Comparison of ENCODE assay signal across 20 cellular contexts in genomic region chr4:152516156-152516555, GRCh38. TPM values are rescaled to one million over a fixed set of nuclear protein-coding genes. Genes with fewer than 3 reads are reported as not detected.
A peak's percentile ranks its signal among the peaks of the same experiment; 100 is the strongest.
DNase-seq lines count a peak whose midpoint lies in the region; ATAC-seq, FAIRE-seq and TF ChIP-seq lines count a peak whose summit lies in the region.
"Had no signal": no experiment of that assay in that cellular context is flagged by ENCODE, and none has a peak within 500 bp of the region (broad histone marks: within the 10 kb centered on the region; RNA-seq: fewer than 3 reads in every experiment).

No MANE protein-coding gene starts in this region.

- H3K4me1 ChIP-seq in ectodermal cell (ENCODE audit: control insufficient read depth, insufficient read depth, low read length) (no peaks in the 10 kb centered on the region), trophoblast cell (ENCODE audit: control insufficient read depth in 1 of 2, insufficient read depth in 2 of 2, low read length in 2 of 2) (peaks cover 0 to 2% of the 10 kb centered on the region in 2 experiments)

- H4K12ac ChIP-seq in trophoblast cell (ENCODE audit: low read depth, low read length): no peak overlapping the region

- no peaks in the 10 kb centered on the region for H3K79me1 ChIP-seq in trophoblast cell (ENCODE audit: low read length)

- H2BK5ac ChIP-seq in trophoblast cell (ENCODE audit: low read depth, low read length, poor library complexity): no peak overlapping the region

- TF ChIP-seq POLR2A in GM12892 (IDR thresholded peaks at IDR 0.05; ENCODE audit: low read depth, low read length): no peak

- no peak overlapping the region for H4K8ac ChIP-seq in trophoblast cell (ENCODE audit: low read depth, low read length)

- peak overlapping the region; percentile 63 for H3K9ac ChIP-seq in trophoblast cell (ENCODE audit: low read length)

- H3K14ac ChIP-seq in trophoblast cell (ENCODE audit: low read length): no peak overlapping the region

- H3K4me3 ChIP-seq in ectodermal cell (ENCODE audit: insufficient read depth, low read depth, low read length) (no peak overlapping the region), trophoblast cell (ENCODE audit: low read depth, low read length) (no peak overlapping the region)
- H3K4me3 ChIP-seq: tibial nerve had no signal

- H3K18ac ChIP-seq in trophoblast cell (ENCODE audit: low read length): no peak overlapping the region

- peak; percentile 81 for FAIRE-seq in GM12892 (lab: Jason Lieb, UNC)
- FAIRE-seq: small intestine had no signal

- H2BK12ac ChIP-seq in trophoblast cell (ENCODE audit: low read length): no peak overlapping the region

- H3K4me2 ChIP-seq in trophoblast cell (ENCODE audit: low read length): no peak overlapping the region

- H2BK120ac ChIP-seq in trophoblast cell (ENCODE audit: insufficient read depth, low read length, poor library complexity): no peak overlapping the region

- H3K4ac ChIP-seq in trophoblast cell (ENCODE audit: low read depth, low read length): peak overlapping the region; percentile 46

- DNase-seq in GM12892 (ENCODE audit: insufficient read length): no peak
- DNase-seq in NCI-H69 (lab: John Stamatoyannopoulos, UW): peak; percentile 10
- peak in 1 of 2 donors; percentile 6 for DNase-seq in trophoblast cell
- DNase-seq in Right ventricle myocardium inferior (ENCODE audit: missing footprints): no peak
- no peak for DNase-seq in SIG-M5 treated with dmso at 0.1 percent for 504 hours (lab: John Stamatoyannopoulos, UW; ENCODE audit: unreplicated experiment)
- DNase-seq in DMS79 (lab: John Stamatoyannopoulos, UW): no peak
- DNase-seq: activated CD4-positive, alpha-beta T cell treated with anti-CD3 and anti-CD28 coated beads for 36 hours; activated CD8-positive, alpha-beta memory T cell treated with anti-CD3 and anti-CD28 coated beads, Interleukin-2, amount 50 U/mL, for 48 hours; activated naive CD4-positive, alpha-beta T cell treated with anti-CD3 and anti-CD28 coated beads for 36 hours; C1 segment of cervical spinal cord; DMS153; KBM-7; NCI-H1092; SIG-M5; small intestine; T-helper 9 cell had no signal

- 67 to 70% methylated on average over 8 of the region's 8 CpGs for WGBS in ectodermal cell, 2 experiments
- no CpG with 5 or more reads among the region's 8 CpGs for WGBS in trophoblast cell (ENCODE audit: extremely low coverage, insufficient coverage, insufficient read length)

- intact Hi-C loops in Right ventricle myocardium inferior (cut with DNase I): no loop called here

- peaks cover 2% of the 10 kb centered on the region for H3K79me2 ChIP-seq in trophoblast cell (ENCODE audit: control insufficient read depth, insufficient read depth, low read length, poor library complexity)

- H3K27me3 ChIP-seq in ectodermal cell (ENCODE audit: control insufficient read depth, insufficient read depth, low read length, poor library complexity, severe bottlenecking): no peaks in the 10 kb centered on the region
- H3K27me3 ChIP-seq in trophoblast cell (ENCODE audit: insufficient read depth, low read length): no peaks in the 10 kb centered on the region
- H3K27me3 ChIP-seq: tibial nerve had no signal

- H3K23ac ChIP-seq in trophoblast cell (ENCODE audit: low read length): peak overlapping the region; percentile 25

- H4K91ac ChIP-seq in trophoblast cell (ENCODE audit: low read depth, low read length): no peak overlapping the region

- no peak overlapping the region for H2AK5ac ChIP-seq in trophoblast cell (ENCODE audit: low read length)

- no peaks in the 10 kb centered on the region for H3K9me3 ChIP-seq in ectodermal cell (ENCODE audit: control insufficient read depth, low read length)
- no peaks in the 10 kb centered on the region for H3K9me3 ChIP-seq in trophoblast cell (ENCODE audit: insufficient read depth, low read depth, low read length)
- H3K9me3 ChIP-seq: tibial nerve had no signal

- peak overlapping the region; percentile 11 for H3K27ac ChIP-seq in ectodermal cell (ENCODE audit: insufficient read depth, low read depth, low read length, poor library complexity, severe bottlenecking)
- no peak overlapping the region for H3K27ac ChIP-seq in trophoblast cell (ENCODE audit: low read depth, low read length)
- H3K27ac ChIP-seq: tibial nerve had no signal

- no peaks in the 10 kb centered on the region for H3K36me3 ChIP-seq in ectodermal cell (ENCODE audit: control insufficient read depth, insufficient read depth, low read length)
- H3K36me3 ChIP-seq in trophoblast cell (ENCODE audit: control insufficient read depth in 1 of 2, insufficient read depth in 2 of 2, low read length in 2 of 2): no peaks in the 10 kb centered on the region
- H3K36me3 ChIP-seq: tibial nerve had no signal

- no peak overlapping the region for H2AFZ ChIP-seq in trophoblast cell (ENCODE audit: insufficient read depth, low read length, poor library complexity)

- ATAC-seq in Right ventricle myocardium inferior (no peak), HG03175 (IDR thresholded peaks at IDR 0.05; ENCODE audit: unreplicated experiment) (no peak)
- ATAC-seq: activated CD4-positive, alpha-beta T cell treated with anti-CD3 and anti-CD28 coated beads for 36 hours; stimulated activated memory B cell treated with anti-CD40 and anti-IgM and Interleukin-4, amounts not matched to agents 10 μg/mL and 1 μg/mL and 100 μg/mL, for 72 hours had no signal

RNA-seq across cellular contexts. Expression of gene FBXW7, which starts 19.7 kb away (rescaled TPM):
- polyA plus RNA-seq in GM12892 (2012; ENCODE audit: missing spikeins): 61.2 TPM
- 19.9 TPM for polyA plus RNA-seq in ectodermal cell (2013, experiment 1 of 4)
- 22.6 TPM for polyA plus RNA-seq in ectodermal cell (2013, experiment 2 of 4)
- 15.5 TPM for polyA plus RNA-seq in ectodermal cell (2013, experiment 3 of 4)
- 22.5 TPM for polyA plus RNA-seq in ectodermal cell (2013, experiment 4 of 4)
- 11.5 and 12.3 TPM in 2 replicates for polyA plus RNA-seq in trophoblast cell (2013)
- 55.9 TPM for total RNA-seq in Right ventricle myocardium inferior
